Comparison of ENCODE assay signal across 7 cellular contexts in the genomic region with DNA sequence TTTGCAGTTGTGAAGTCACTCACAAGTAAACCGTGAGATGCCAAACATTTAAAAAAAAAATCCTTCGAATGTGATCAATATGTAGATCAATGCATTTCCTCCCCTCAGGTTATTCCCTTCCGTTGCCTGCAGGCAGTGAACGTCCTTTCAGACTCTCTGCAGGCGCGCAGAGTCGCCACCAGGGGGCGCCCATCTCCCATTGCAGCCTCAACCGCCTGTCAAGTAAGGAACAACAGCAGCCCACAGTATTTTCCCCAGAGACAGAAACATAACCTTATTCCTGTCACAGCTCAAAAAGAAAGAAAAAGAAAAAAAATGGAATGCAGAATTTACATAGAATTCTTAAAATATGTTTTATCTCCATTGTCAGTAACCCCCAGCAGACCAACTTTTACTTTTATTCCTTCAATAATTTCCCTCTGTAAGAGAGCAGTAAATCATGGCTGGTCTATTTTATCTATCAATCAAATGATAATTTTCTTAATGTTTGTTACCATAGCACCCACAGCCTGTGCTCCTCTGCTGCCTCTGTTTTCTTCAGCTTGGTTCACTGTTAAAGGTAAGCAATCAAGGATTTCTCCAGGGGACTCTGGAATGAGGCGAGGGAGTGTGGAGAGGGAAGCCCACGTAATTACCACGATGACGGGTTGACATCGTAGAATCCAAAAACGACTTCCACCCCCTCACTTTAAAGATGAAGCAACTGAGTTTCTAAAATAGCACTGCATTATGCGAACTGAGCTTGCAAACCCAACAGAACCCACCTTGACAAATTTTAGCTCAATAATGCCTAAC.
DNase-seq lines count a peak whose midpoint lies in the region; FAIRE-seq and TF ChIP-seq lines count a peak whose summit lies in the region.

No MANE protein-coding gene starts in this region.

- 34% methylated on average over 16 of the region's 16 CpGs for WGBS in sigmoid colon, 2 donors

- H3K9me3 ChIP-seq in adipocyte (ENCODE audit: control insufficient read depth, low read length): no peaks in the 10 kb centered on the region
- no peaks in the 10 kb centered on the region for H3K9me3 ChIP-seq in left ventricle myocardium inferior (replicated peaks)
- no peaks in the 10 kb centered on the region for H3K9me3 ChIP-seq in sigmoid colon

- H3K27ac ChIP-seq in left ventricle myocardium inferior (replicated peaks) (peak overlapping the region; percentile 87), sigmoid colon (no peak overlapping the region)

- H3K4me1 ChIP-seq in adipocyte (ENCODE audit: control insufficient read depth, insufficient read depth, low read length): peaks cover 11% of the 10 kb centered on the region
- peaks cover 70% of the 10 kb centered on the region for H3K4me1 ChIP-seq in left ventricle myocardium inferior
- H3K4me1 ChIP-seq in sigmoid colon: peaks cover 0 to 4% (median under 1%) of the 10 kb centered on the region in 4 donors

- no peak for TF ChIP-seq EP300 in sigmoid colon (IDR thresholded peaks at IDR 0.05)

- TF ChIP-seq CTCF in GM12872 (IDR thresholded peaks at IDR 0.05; ENCODE audit: insufficient read depth, low read depth, low read length) (peak; percentile 92), left ventricle myocardium inferior (IDR thresholded peaks at IDR 0.05; ENCODE audit: borderline replicate concordance) (peak; percentile 99), sigmoid colon (IDR thresholded peaks at IDR 0.05) (peak in 3 of 4 experiments; percentile 60 to 97 (median 62))

- H3K4me3 ChIP-seq in adipocyte (ENCODE audit: low read length) (no peak overlapping the region), left ventricle myocardium inferior (no peak overlapping the region), sigmoid colon (no peak overlapping the region)

- peaks cover 4% of the 10 kb centered on the region for H3K27me3 ChIP-seq in adipocyte (replicated peaks; ENCODE audit: control insufficient read depth, insufficient read depth, low read length)
- H3K27me3 ChIP-seq in left ventricle myocardium inferior (ENCODE audit: low read depth): peaks cover 22% of the 10 kb centered on the region
- no peaks in the 10 kb centered on the region for H3K27me3 ChIP-seq in sigmoid colon

- peak; percentile 99 for FAIRE-seq in H54 (lab: Jason Lieb, UNC)

- TF ChIP-seq POLR2A in H54 (IDR thresholded peaks at IDR 0.05; ENCODE audit: low read depth, low read length) (no peak), sigmoid colon (IDR thresholded peaks at IDR 0.05) (no peak)

- H3K36me3 ChIP-seq in adipocyte (ENCODE audit: control insufficient read depth, insufficient read depth, low read length, severe bottlenecking) (no peaks in the 10 kb centered on the region), left ventricle myocardium inferior (no peaks in the 10 kb centered on the region), sigmoid colon (no peaks in the 10 kb centered on the region)

- DNase-seq in H54 (ENCODE audit: insufficient read length, low spot score) (peak; percentile 65), LHCN-M2 (ENCODE audit: low read depth) (peak; percentile 30), SKM-1 (lab: John Stamatoyannopoulos, UW; ENCODE audit: unreplicated experiment) (peak; percentile 27), adipocyte (ENCODE audit: low read depth) (peak; percentile 85), left ventricle myocardium inferior (peak; percentile 50), sigmoid colon (no peak)

- intact Hi-C loops in left ventricle myocardium inferior (cut with micrococcal nuclease) (no loop called here), sigmoid colon (cut with DNase I) (no loop called here)

- H3K9ac ChIP-seq in adipocyte (ENCODE audit: low read length): no peak overlapping the region
